Comparison of ENCODE assay signal across 15 cellular contexts in genomic region chr1:24768873-24769605, GRCh38. TPM values are rescaled to one million over a fixed set of nuclear protein-coding genes. Genes with fewer than 3 reads are reported as not detected.
DNase-seq lines count a peak whose midpoint lies in the region; ATAC-seq and TF ChIP-seq lines count a peak whose summit lies in the region.
"Had no signal": no experiment of that assay in that cellular context is flagged by ENCODE, and none has a peak within 500 bp of the region (broad histone marks: within the 10 kb centered on the region; RNA-seq: fewer than 3 reads in every experiment).

No MANE protein-coding gene starts in this region.

- H3K4me2 ChIP-seq in neural progenitor cell = no peak overlapping the region

- H3K9ac ChIP-seq in neural progenitor cell = no peak overlapping the region

- ATAC-seq in heart right ventricle = no peak
- ATAC-seq in left cardiac atrium = no peak
- no peak for ATAC-seq in HG03159 (IDR thresholded peaks at IDR 0.05; ENCODE audit: unreplicated experiment)
- ATAC-seq in HG03354 (IDR thresholded peaks at IDR 0.05; ENCODE audit: poor library complexity, severe bottlenecking, unreplicated experiment) = no peak
- ATAC-seq: mucosa of descending colon had no signal

- H3K79me2 ChIP-seq in neural progenitor cell (ENCODE audit: low read depth) = peaks cover 100% of the 10 kb centered on the region

- H3K27me3 ChIP-seq in heart right ventricle (no peaks in the 10 kb centered on the region), neural progenitor cell (no peaks in the 10 kb centered on the region), vagina (no peaks in the 10 kb centered on the region)

- TF ChIP-seq CTCF in heart right ventricle (IDR thresholded peaks at IDR 0.05) (no peak), coronary artery (IDR thresholded peaks at IDR 0.05) (no peak), neural progenitor cell (IDR thresholded peaks at IDR 0.05) (no peak), vagina (IDR thresholded peaks at IDR 0.05) (no peak)

- peaks cover 6% of the 10 kb centered on the region for H3F3A ChIP-seq in neural progenitor cell (ENCODE audit: low read depth)

- peaks cover 71% of the 10 kb centered on the region for H4K20me1 ChIP-seq in neural progenitor cell (ENCODE audit: low read depth)

- H3K9me3 ChIP-seq in heart right ventricle = no peaks in the 10 kb centered on the region
- H3K9me3 ChIP-seq in neural progenitor cell (ENCODE audit: low read depth) = no peaks in the 10 kb centered on the region
- H3K9me3 ChIP-seq in vagina = no peaks in the 10 kb centered on the region
- H3K9me3 ChIP-seq: mucosa of descending colon had no signal

- H3K4me3 Mint-ChIP-seq in neural progenitor cell = no peak overlapping the region
- H3K4me3 Mint-ChIP-seq: activated CD4-positive, alpha-beta memory T cell treated with anti-CD3 and anti-CD28 coated beads for 36 hours had no signal

- H3K36me3 Mint-ChIP-seq in neural progenitor cell = peaks cover 5% of the 10 kb centered on the region
- H3K36me3 Mint-ChIP-seq: activated CD4-positive, alpha-beta memory T cell treated with anti-CD3 and anti-CD28 coated beads for 36 hours had no signal

- 54 to 60% methylated on average over 4 of the region's 4 CpGs for WGBS in heart right ventricle, 2 donors

- H3K27me3 Mint-ChIP-seq in neural progenitor cell (ENCODE audit: insufficient read depth, low read depth) = no peaks in the 10 kb centered on the region
- H3K27me3 Mint-ChIP-seq: activated CD4-positive, alpha-beta memory T cell treated with anti-CD3 and anti-CD28 coated beads for 36 hours had no signal

- peaks cover 20% of the 10 kb centered on the region for H3K4me1 Mint-ChIP-seq in neural progenitor cell

- no peak for DNase-seq in heart right ventricle
- DNase-seq in left cardiac atrium = no peak
- no peak for DNase-seq in coronary artery (ENCODE audit: low spot score)
- DNase-seq in neural progenitor cell (ENCODE audit: low spot score) = no peak
- DNase-seq in vagina (ENCODE audit: extremely low spot score in 2 of 2) = no peak
- no peak for DNase-seq in stimulated activated CD4-positive, alpha-beta T cell treated with anti-CD3 and anti-CD28 coated beads, Interleukin-4, amount 100 ng/mL, for 24 hours
- DNase-seq: activated CD4-positive, alpha-beta memory T cell treated with anti-CD3 and anti-CD28 coated beads for 36 hours; activated naive CD4-positive, alpha-beta T cell treated with anti-CD3 and anti-CD28 coated beads, Interleukin-2, amount 50 U/mL, for 16 hours; mucosa of descending colon; NCI-H1092; NCI-H526 treated with DMSO at 0.1 percent for 48 hours; small intestine; T-helper 2 cell had no signal

- no peak for TF ChIP-seq POLR2A in vagina (IDR thresholded peaks at IDR 0.05)

- H2AFZ ChIP-seq in neural progenitor cell (replicated peaks) = no peak overlapping the region

- no peak overlapping the region for H3K27ac Mint-ChIP-seq in neural progenitor cell
- H3K27ac Mint-ChIP-seq: activated CD4-positive, alpha-beta memory T cell treated with anti-CD3 and anti-CD28 coated beads for 36 hours had no signal

- intact Hi-C loops in heart right ventricle (cut with DNase I) = no loop called here
- intact Hi-C loops in left cardiac atrium (cut with DNase I) = no loop called here
- intact Hi-C loops in vagina (cut with DNase I) = no loop called here

- peaks cover 11 to 88% (median 69%) of the 10 kb centered on the region in 9 donors for H3K4me1 ChIP-seq in heart right ventricle
- H3K4me1 ChIP-seq in neural progenitor cell = peaks cover 5% of the 10 kb centered on the region
- peaks cover 52% of the 10 kb centered on the region for H3K4me1 ChIP-seq in vagina

- H3K9me3 Mint-ChIP-seq in neural progenitor cell = no peaks in the 10 kb centered on the region
- H3K9me3 Mint-ChIP-seq: activated CD4-positive, alpha-beta memory T cell treated with anti-CD3 and anti-CD28 coated beads for 36 hours had no signal

- H3K4me3 ChIP-seq in heart right ventricle (no peak overlapping the region), coronary artery (no peak overlapping the region), neural progenitor cell (no peak overlapping the region), vagina (no peak overlapping the region)
- H3K4me3 ChIP-seq: mucosa of descending colon had no signal

- H3K27ac ChIP-seq in heart right ventricle (peak overlapping the region in 9 of 10 donors; percentile 54 to 94 (median 88)), coronary artery (peak overlapping the region; percentile 82 to 88), neural progenitor cell (peak overlapping the region; percentile 9), vagina (peak overlapping the region; percentile 91)

- H3K36me3 ChIP-seq in heart right ventricle (peaks cover 0 to 10% (median 0%) of the 10 kb centered on the region in 9 donors), neural progenitor cell (no peaks in the 10 kb centered on the region), vagina (no peaks in the 10 kb centered on the region)

RNA-seq across cellular contexts. Expression of gene CLIC4, which starts 23.8 kb away (rescaled TPM):
- 100 to 1,000 TPM; 256 to 511 (median 353) TPM for total RNA-seq in heart right ventricle
- 100 to 1,000 TPM in 1 of 2 donors, 10 to 100 TPM in 1; 90.8 to 308 TPM for polyA plus RNA-seq in heart right ventricle
- total RNA-seq in left cardiac atrium = 100 to 1,000 TPM; 164 to 263 TPM
- total RNA-seq in neural progenitor cell (ENCODE audit: low replicate concordance) = 185 and 263 TPM in 2 replicates
- 164 TPM for total RNA-seq in vagina

Comparison
In these comparisons a context has a peak if more than half of its experiments do, and no peak if none do; other contexts are left out.
1. H3K27ac ChIP-seq: peak in every context shown above with its lines; median percentile 91 in vagina; 88 in heart right ventricle; 85 in coronary artery; 9 in neural progenitor cell.